Comparison of ENCODE assay signal across 28 cellular contexts in genomic region chr7:29234438-29234837, GRCh38. TPM values are rescaled to one million over a fixed set of nuclear protein-coding genes. Genes with fewer than 3 reads are reported as not detected.
DNase-seq lines count a peak whose midpoint lies in the region; ATAC-seq and TF ChIP-seq lines count a peak whose summit lies in the region.
"Had no signal": no experiment of that assay in that cellular context is flagged by ENCODE, and none has a peak within 500 bp of the region (broad histone marks: within the 10 kb centered on the region; RNA-seq: fewer than 3 reads in every experiment).

No MANE protein-coding gene starts in this region.

- H3K36me3 Mint-ChIP-seq in activated T-cell treated with anti-CD3 and anti-CD28 coated beads, Interleukin-2, amount 50 U/mL, for 72 hours (ENCODE audit: insufficient read depth in 2 of 2) = no peaks in the 10 kb centered on the region
- H3K36me3 Mint-ChIP-seq in natural killer cell = no peaks in the 10 kb centered on the region
- H3K36me3 Mint-ChIP-seq: CD8-positive, alpha-beta T cell; IgD-negative memory B cell had no signal

- peak overlapping the region in 1 of 2 donors; percentile 24 for H3K4me3 Mint-ChIP-seq in activated T-cell treated with anti-CD3 and anti-CD28 coated beads, Interleukin-2, amount 50 U/mL, for 72 hours
- H3K4me3 Mint-ChIP-seq in stimulated activated naive CD8-positive, alpha-beta T cell treated with anti-CD3 and anti-CD28 coated beads, Interleukin-15, amount 100 ng/mL, for 72 hours = no peak overlapping the region
- H3K4me3 Mint-ChIP-seq in natural killer cell = no peak overlapping the region
- H3K4me3 Mint-ChIP-seq: B cell; CD8-positive, alpha-beta T cell; HFFc6; IgD-negative memory B cell had no signal

- no peak for DNase-seq in activated T-cell treated with anti-CD3 and anti-CD28 coated beads, Interleukin-2, amount 50 U/mL, for 72 hours
- DNase-seq in activated T-cell treated with anti-CD3 and anti-CD28 coated beads, Interleukin-2, amount 50 U/mL, for 48 hours = no peak
- DNase-seq in left colon (no peak), natural killer cell (no peak)
- no peak for DNase-seq in stimulated activated naive CD8-positive, alpha-beta T cell treated with anti-CD3 and anti-CD28 coated beads, Interleukin-15, amount 100 ng/mL, for 72 hours
- DNase-seq: CD8-positive, alpha-beta T cell; DMS 273 treated with DMSO at 0.1 percent for 48 hours; DMS79; EL; GDM1; GOT3; HFFc6; NCI-H1092; NCI-H1417 treated with DMSO at 0.1 percent for 48 hours; NCI-H1694 treated with DMSO at 0.1 percent for 48 hours; NCI-H2081; NCI-H2227 treated with DMSO at 0.1 percent for 48 hours; NCI-H526 treated with DMSO at 0.1 percent for 48 hours; SHP77 had no signal

- peaks cover 18% of the 10 kb centered on the region for H3K4me1 Mint-ChIP-seq in activated T-cell treated with anti-CD3 and anti-CD28 coated beads, Interleukin-2, amount 50 U/mL, for 72 hours (ENCODE audit: low read depth)
- H3K4me1 Mint-ChIP-seq in stimulated activated naive CD8-positive, alpha-beta T cell treated with anti-CD3 and anti-CD28 coated beads, Interleukin-15, amount 100 ng/mL, for 72 hours = peaks cover 17% of the 10 kb centered on the region
- peaks cover 23 to 31% of the 10 kb centered on the region in 2 donors for H3K4me1 Mint-ChIP-seq in natural killer cell
- H3K4me1 Mint-ChIP-seq: B cell, IgD-negative memory B cell had no signal

- intact Hi-C loops in left colon (cut with DNase I, micrococcal nuclease) (no loop called here), natural killer cell (cut with micrococcal nuclease) (no loop called here)

- H3K9me3 Mint-ChIP-seq in activated T-cell treated with anti-CD3 and anti-CD28 coated beads, Interleukin-2, amount 50 U/mL, for 72 hours = no peaks in the 10 kb centered on the region
- peaks cover 0 to 10% of the 10 kb centered on the region in 2 donors for H3K9me3 Mint-ChIP-seq in stimulated activated naive CD8-positive, alpha-beta T cell treated with anti-CD3 and anti-CD28 coated beads, Interleukin-15, amount 100 ng/mL, for 72 hours
- H3K9me3 Mint-ChIP-seq in natural killer cell = no peaks in the 10 kb centered on the region
- H3K9me3 Mint-ChIP-seq: CD8-positive, alpha-beta T cell; IgD-negative memory B cell had no signal

- no peak overlapping the region for H3K27ac Mint-ChIP-seq in activated T-cell treated with anti-CD3 and anti-CD28 coated beads, Interleukin-2, amount 50 U/mL, for 72 hours
- H3K27ac Mint-ChIP-seq in stimulated activated naive CD8-positive, alpha-beta T cell treated with anti-CD3 and anti-CD28 coated beads, Interleukin-15, amount 100 ng/mL, for 72 hours = no peak overlapping the region
- no peak overlapping the region for H3K27ac Mint-ChIP-seq in natural killer cell
- H3K27ac Mint-ChIP-seq: B cell; CD8-positive, alpha-beta T cell; HFFc6; IgD-negative memory B cell had no signal

- peak; percentile 85 to 88 for ATAC-seq in activated T-cell treated with anti-CD3 and anti-CD28 coated beads, Interleukin-2, amount 50 U/mL, for 72 hours (replicated peaks in 1 of 2)
- ATAC-seq in left colon (peak; percentile 22), natural killer cell (no peak), HG03378 (IDR thresholded peaks at IDR 0.05; ENCODE audit: unreplicated experiment) (no peak)
- ATAC-seq in stimulated activated naive CD8-positive, alpha-beta T cell treated with anti-CD3 and anti-CD28 coated beads, Interleukin-15, amount 100 ng/mL, for 72 hours = peak; percentile 90
- ATAC-seq: CD8-positive, alpha-beta T cell; Panc1 had no signal

- no peak for TF ChIP-seq CTCF in VCaP (conservative IDR thresholded peaks at IDR 0.05)
- no peak for TF ChIP-seq CTCF in natural killer cell (IDR thresholded peaks at IDR 0.05)

- peak overlapping the region; percentile 96 for H3K27ac ChIP-seq in VCaP
- H3K27ac ChIP-seq: C4-2B, KMS-11, RWPE1 had no signal

- H3K27me3 Mint-ChIP-seq in activated T-cell treated with anti-CD3 and anti-CD28 coated beads, Interleukin-2, amount 50 U/mL, for 72 hours (ENCODE audit: low read depth) = peaks cover 50% of the 10 kb centered on the region
- peaks cover 9% of the 10 kb centered on the region for H3K27me3 Mint-ChIP-seq in stimulated activated naive CD8-positive, alpha-beta T cell treated with anti-CD3 and anti-CD28 coated beads, Interleukin-15, amount 100 ng/mL, for 72 hours
- H3K27me3 Mint-ChIP-seq in natural killer cell (ENCODE audit: low read depth in 2 of 2) = no peaks in the 10 kb centered on the region

RNA-seq across cellular contexts. Expression of gene CHN2, which starts 39.9 kb away (rescaled TPM):
- total RNA-seq in activated T-cell treated with anti-CD3 and anti-CD28 coated beads, Interleukin-2, amount 50 U/mL, for 72 hours = 1 to 10 TPM in 1 of 2 donors, under 1 TPM in 1; 0.91 to 1.2 TPM
- total RNA-seq in left colon = 10 to 100 TPM; 30.0 to 32.9 TPM
- total RNA-seq in natural killer cell = 10 to 100 TPM; 23.2 to 40.6 (median 30.2) TPM
- total RNA-seq: HFFc6, OCI-LY7 had no signal

Comparison
In these comparisons a context has a peak if more than half of its experiments do, and no peak if none do; other contexts are left out.
1. ATAC-seq: peak in activated T-cell treated with anti-CD3 and anti-CD28 coated beads, Interleukin-2, amount 50 U/mL, for 72 hours (2 of 2), left colon (single experiment) and stimulated activated naive CD8-positive, alpha-beta T cell treated with anti-CD3 and anti-CD28 coated beads, Interleukin-15, amount 100 ng/mL, for 72 hours (single experiment); none in natural killer cell (0 of 3) and HG03378 (single experiment).
2. RNA of gene CHN2, which starts 39.9 kb away (total RNA-seq): 30.0 to 32.9 TPM in left colon and 23.2 to 40.6 TPM in natural killer cell; 0.91 to 1.2 TPM in activated T-cell treated with anti-CD3 and anti-CD28 coated beads, Interleukin-2, amount 50 U/mL, for 72 hours; every median in the first group is over 10 times any median in the second.